11 cellular contexts compared by ENCODE assay signal in genomic region chr7:69781412-69781846, GRCh38.
DNase-seq lines count a peak whose midpoint lies in the region; ATAC-seq, FAIRE-seq and TF ChIP-seq lines count a peak whose summit lies in the region.
"Had no signal": no experiment of that assay in that cellular context is flagged by ENCODE, and none has a peak within 500 bp of the region (broad histone marks: within the 10 kb centered on the region; RNA-seq: fewer than 3 reads in every experiment).

No MANE protein-coding gene starts in this region.

- H2BK5ac ChIP-seq in mesendoderm (ENCODE audit: low read length): peak overlapping the region; percentile 5

- H3K4me3 ChIP-seq in breast epithelium (no peak overlapping the region), mammary epithelial cell (replicated peaks in 1 of 3; ENCODE audit: insufficient read depth in 1 of 3, low read depth in 2 of 3, low read length in 3 of 3) (no peak overlapping the region), K562 (no peak overlapping the region), mesendoderm (ENCODE audit: low read length) (no peak overlapping the region)

- no peak overlapping the region for H4K8ac ChIP-seq in mesendoderm (ENCODE audit: low read depth, low read length)

- in situ Hi-C loops in mammary epithelial cell (cut with MboI; ENCODE audit: low sequenced_read_pairs in 2 of 2): no loop called here
- in situ Hi-C loops in K562 (cut with MboI): no loop called here

- H3K27ac ChIP-seq in breast epithelium: peak overlapping the region; percentile 26 to 31
- no peak overlapping the region for H3K27ac ChIP-seq in mammary epithelial cell (ENCODE audit: insufficient read depth, low read depth, low read length)
- no peak overlapping the region for H3K27ac ChIP-seq in K562 (ENCODE audit: extremely low read depth, low read depth, low read length)
- no peak overlapping the region for H3K27ac ChIP-seq in mesendoderm (ENCODE audit: low read depth, low read length)

- H3K9me1 ChIP-seq in K562 (ENCODE audit: control insufficient read depth, insufficient read depth, low read length): no peaks in the 10 kb centered on the region

- H3K27me3 Mint-ChIP-seq in activated T-cell treated with anti-CD3 and anti-CD28 coated beads, Interleukin-2, amount 50 U/mL, for 4 hours (ENCODE audit: low read depth): no peaks in the 10 kb centered on the region
- H3K27me3 Mint-ChIP-seq: progenitor cell of endocrine pancreas had no signal

- H3K36me3 ChIP-seq in breast epithelium (no peaks in the 10 kb centered on the region), mammary epithelial cell (ENCODE audit: insufficient read depth, low read length) (no peaks in the 10 kb centered on the region), K562 (ENCODE audit: control insufficient read depth, insufficient read depth, low read length) (no peaks in the 10 kb centered on the region), mesendoderm (ENCODE audit: control insufficient read depth, insufficient read depth, low read length) (no peaks in the 10 kb centered on the region)

- BruUV-seq in mammary epithelial cell (replicated peaks; lab: Mats Ljungman, UMichigan) (no TSS peak), K562 (replicated peaks; lab: Mats Ljungman, UMichigan) (no TSS peak)

- H3K4me1 ChIP-seq in breast epithelium (peaks cover 0 to 7% of the 10 kb centered on the region in 2 donors), mammary epithelial cell (ENCODE audit: insufficient read depth, low read length) (no peaks in the 10 kb centered on the region), K562 (replicated peaks in 1 of 2; ENCODE audit: control insufficient read depth in 2 of 2, insufficient read depth in 2 of 2, low read length in 2 of 2) (no peaks in the 10 kb centered on the region), mesendoderm (ENCODE audit: control insufficient read depth, low read depth, low read length) (peaks cover 4% of the 10 kb centered on the region)

- FAIRE-seq in K562 (lab: Jason Lieb, UNC): no peak

- no peaks in the 10 kb centered on the region for H3K9me3 Mint-ChIP-seq in activated T-cell treated with anti-CD3 and anti-CD28 coated beads, Interleukin-2, amount 50 U/mL, for 4 hours

- H3K27me3 ChIP-seq in breast epithelium (no peaks in the 10 kb centered on the region), mammary epithelial cell (ENCODE audit: insufficient read depth, low read length) (no peaks in the 10 kb centered on the region), K562 (ENCODE audit: control insufficient read depth in 2 of 2, insufficient read depth in 2 of 2, low read length in 2 of 2) (no peaks in the 10 kb centered on the region), mesendoderm (ENCODE audit: insufficient read depth, low read length, poor library complexity) (no peaks in the 10 kb centered on the region)

- H3K23ac ChIP-seq in mesendoderm (ENCODE audit: low read length): no peak overlapping the region

- H3K36me3 Mint-ChIP-seq in activated T-cell treated with anti-CD3 and anti-CD28 coated beads, Interleukin-2, amount 50 U/mL, for 4 hours (ENCODE audit: insufficient read depth): no peaks in the 10 kb centered on the region

- no peak overlapping the region for H2AK5ac ChIP-seq in mesendoderm (ENCODE audit: low read length)

- no peak for TF ChIP-seq EP300 in K562 (IDR thresholded peaks at IDR 0.05; ENCODE audit: low read length)

- H3K4me2 ChIP-seq in mammary epithelial cell (ENCODE audit: insufficient read depth, low read depth, low read length) (no peak overlapping the region), K562 (ENCODE audit: insufficient read depth, low read length) (no peak overlapping the region), mesendoderm (ENCODE audit: low read length) (no peak overlapping the region)

- DNase-seq in breast epithelium (ENCODE audit: low spot score in 2 of 2) (no peak), mammary epithelial cell (no peak), K562 (ENCODE audit: extremely low read depth in 1 of 4, low spot score in 3 of 4) (no peak), mesendoderm (no peak), dedifferentiated amniotic fluid mesenchymal stem cell (ENCODE audit: extremely low spot score) (no peak)
- DNase-seq in activated T-cell treated with anti-CD3 and anti-CD28 coated beads, Interleukin-2, amount 50 U/mL, for 4 hours: no peak
- DNase-seq: MV-4-11 had no signal

- H3K79me2 ChIP-seq in mammary epithelial cell (ENCODE audit: insufficient read depth, low read length): no peaks in the 10 kb centered on the region
- no peaks in the 10 kb centered on the region for H3K79me2 ChIP-seq in K562 (ENCODE audit: control insufficient read depth, insufficient read depth, low read length)
- no peaks in the 10 kb centered on the region for H3K79me2 ChIP-seq in mesendoderm (ENCODE audit: control insufficient read depth, insufficient read depth, low read length)

- H3K56ac ChIP-seq in mesendoderm (ENCODE audit: low read length): no peak overlapping the region

- TF ChIP-seq POLR2A in breast epithelium (IDR thresholded peaks at IDR 0.05) (no peak), K562 (conservative IDR thresholded peaks at IDR 0.05) (no peak)

- H4K5ac ChIP-seq in mesendoderm (ENCODE audit: low read length): no peak overlapping the region

- 0 out of 3 replicates have a peak, but pooled peaks have one; percentile 22 for ATAC-seq in K562
- no peak for ATAC-seq in HG02870 (IDR thresholded peaks at IDR 0.05; ENCODE audit: unreplicated experiment)
- ATAC-seq in activated T-cell treated with anti-CD3 and anti-CD28 coated beads, Interleukin-2, amount 50 U/mL, for 4 hours: no peak
- no peak for ATAC-seq in GM18498 (IDR thresholded peaks at IDR 0.05; ENCODE audit: unreplicated experiment)
- ATAC-seq: HCT116 had no signal

- TF ChIP-seq CTCF in breast epithelium (IDR thresholded peaks at IDR 0.05) (no peak), mammary epithelial cell (conservative IDR thresholded peaks at IDR 0.05 in 1 of 2, IDR thresholded peaks at IDR 0.05 in 1 of 2; ENCODE audit: extremely low read depth in 1 of 2, insufficient read depth in 1 of 2, low read depth in 1 of 2, low read length in 2 of 2) (no peak), K562 (IDR thresholded peaks at IDR 0.05 in 2 of 3, conservative IDR thresholded peaks at IDR 0.05 in 1 of 3; ENCODE audit: insufficient read depth in 2 of 3, low read depth in 1 of 3, low read length in 3 of 3) (no peak)

- H3K4me3 Mint-ChIP-seq in activated T-cell treated with anti-CD3 and anti-CD28 coated beads, Interleukin-2, amount 50 U/mL, for 4 hours: no peak overlapping the region

- no peak overlapping the region for H2BK120ac ChIP-seq in mesendoderm (ENCODE audit: low read depth, low read length)

- H3K4ac ChIP-seq in mesendoderm (ENCODE audit: low read depth, low read length): peak overlapping the region; percentile 43

- no peak overlapping the region for H3K9ac ChIP-seq in mammary epithelial cell (ENCODE audit: insufficient read depth, low read length)
- H3K9ac ChIP-seq in K562 (ENCODE audit: insufficient read depth in 1 of 2, low read depth in 2 of 2, low read length in 2 of 2): no peak overlapping the region
- H3K9ac ChIP-seq in mesendoderm (ENCODE audit: low read length): no peak overlapping the region

- no peaks in the 10 kb centered on the region for H3K9me3 ChIP-seq in breast epithelium
- H3K9me3 ChIP-seq in mammary epithelial cell (replicated peaks; ENCODE audit: insufficient read depth, low read length): peaks cover 13% of the 10 kb centered on the region
- H3K9me3 ChIP-seq in K562 (replicated peaks; ENCODE audit: control insufficient read depth, insufficient read depth, low read depth, low read length): no peaks in the 10 kb centered on the region

- WGBS in mammary epithelial cell (ENCODE audit: low coverage, missing lambda C conversion rate): 16% methylated on average over 3 of the region's 3 CpGs
- WGBS in K562 (ENCODE audit: insufficient coverage, low coverage, missing lambda C conversion rate): 2% methylated on average over 3 of the region's 3 CpGs
- WGBS in mesendoderm (ENCODE audit: extremely low coverage, insufficient coverage, low lambda C conversion rate): no CpG with 5 or more reads among the region's 3 CpGs

- H4K20me1 ChIP-seq in mammary epithelial cell (ENCODE audit: insufficient read depth, low read length): no peaks in the 10 kb centered on the region
- no peaks in the 10 kb centered on the region for H4K20me1 ChIP-seq in K562 (replicated peaks; ENCODE audit: control insufficient read depth, insufficient read depth, low read length)

- POLR2A ChIA-PET in K562 (lab: Yijun Ruan, JAX): interaction anchor here (0.6 to 1.0 kb wide), 3 partner anchors 38 to 1611 kb away, joined by 3 read pairs; no protein-coding TSS in a partner anchor

- no peak for TF ChIP-seq RAD21 in K562 (CRISPR knock-in tag; conservative IDR thresholded peaks at IDR 0.05 in 1 of 2, IDR thresholded peaks at IDR 0.05 in 1 of 2)

- intact Hi-C loops in breast epithelium (cut with DNase I; ENCODE audit: low total_unique reads): no loop called here
- intact Hi-C loops in mammary epithelial cell (cut with micrococcal nuclease): loop anchor here (10.0 kb wide), 1 partner anchor 127 kb away; no protein-coding TSS in a partner anchor
- intact Hi-C loops in K562 (cut with micrococcal nuclease): no loop called here

- H3K4me1 Mint-ChIP-seq in activated T-cell treated with anti-CD3 and anti-CD28 coated beads, Interleukin-2, amount 50 U/mL, for 4 hours (ENCODE audit: low read depth): no peaks in the 10 kb centered on the region

- H3K79me1 ChIP-seq in mesendoderm (ENCODE audit: low read length): peaks cover 1% of the 10 kb centered on the region

- no peak overlapping the region for H2AFZ ChIP-seq in mammary epithelial cell (ENCODE audit: low read depth, low read length)
- no peak overlapping the region for H2AFZ ChIP-seq in K562 (ENCODE audit: low read depth, low read length)

- no peak overlapping the region for H2BK15ac ChIP-seq in mesendoderm (replicated peaks; ENCODE audit: low read depth)

- dilution Hi-C loops in mammary epithelial cell (cut with HindIII; ENCODE audit: low sequenced_read_pairs): no loop called here

- CTCF ChIA-PET in mammary epithelial cell (lab: Charles Lee; ENCODE audit: low non-redundant PET) (no interaction called here), K562 (lab: Yijun Ruan, JAX; ENCODE audit: low intra/inter-chr PET ratio) (no interaction called here)

- peak overlapping the region; percentile 44 for H3K18ac ChIP-seq in mesendoderm (ENCODE audit: low read length)

TF ChIP-seq in K562, 482 proteins besides CTCF, POLR2A, EP300 and RAD21 (continues in another document):
- TF ChIP-seq ZNF232 (CRISPR knock-in tag; IDR thresholded peaks at IDR 0.05): no peak
- no peak for TF ChIP-seq MCM3 (IDR thresholded peaks at IDR 0.05)
- no peak for TF ChIP-seq SMAD1 (IDR thresholded peaks at IDR 0.05; ENCODE audit: low read depth, low read length, partially characterized antibody)
- no peak for TF ChIP-seq NEUROD1 (IDR thresholded peaks at IDR 0.05; ENCODE audit: borderline replicate concordance, low read depth, low read length, partially characterized antibody)
- TF ChIP-seq SMAD3 (CRISPR knock-in tag; conservative IDR thresholded peaks at IDR 0.05): no peak

Comparison
In these comparisons a context has a peak if more than half of its experiments do, and no peak if none do; other contexts are left out.
1. H3K27ac ChIP-seq: peak in breast epithelium (2 of 2); none in mammary epithelial cell (single experiment), K562 (single experiment) and mesendoderm (single experiment).